ENCODE assay signal across 23 cellular contexts in genomic region chr7:21766218-21766617, GRCh38.
DNase-seq lines count a peak whose midpoint lies in the region; ATAC-seq and TF ChIP-seq lines count a peak whose summit lies in the region.
"Had no signal": no experiment of that assay in that cellular context is flagged by ENCODE, and none has a peak within 500 bp of the region (broad histone marks: within the 10 kb centered on the region; RNA-seq: fewer than 3 reads in every experiment).

No MANE protein-coding gene starts in this region.

- TF ChIP-seq CTCF in right atrium auricular region (IDR thresholded peaks at IDR 0.05) = no peak
- no peak for TF ChIP-seq CTCF in left ventricle myocardium inferior (IDR thresholded peaks at IDR 0.05; ENCODE audit: borderline replicate concordance)
- TF ChIP-seq CTCF in neural progenitor cell (IDR thresholded peaks at IDR 0.05) = no peak

- peak overlapping the region; percentile 59 for H3K4me2 ChIP-seq in neural progenitor cell

- no peak for DNase-seq in Right ventricle myocardium superior
- no peak for DNase-seq in right atrium auricular region (ENCODE audit: low spot score)
- DNase-seq in left ventricle myocardium superior = no peak
- no peak for DNase-seq in left ventricle myocardium inferior
- DNase-seq in neural progenitor cell (ENCODE audit: low spot score) = no peak
- DNase-seq in NCI-H1436 treated with DMSO at 0.1 percent for 48 hours (lab: John Stamatoyannopoulos, UW) = no peak
- no peak for DNase-seq in caudate nucleus (lab: John Stamatoyannopoulos, UW)
- DNase-seq: ACHN; AML-193; BE2C; CD4-positive, alpha-beta T cell; CD8-positive, alpha-beta memory T cell; DMS 273 treated with DMSO at 0.1 percent for 48 hours; DMS79; EL; GDM1; GOT3; HFFc6 had no signal

- intact Hi-C loops in Right ventricle myocardium superior (cut with DNase I) (no loop called here), left ventricle myocardium superior (cut with micrococcal nuclease) (loop anchor here (2.0 to 5.0 kb wide), 2 partner anchors 235 to 509 kb away; no protein-coding TSS in a partner anchor), left ventricle myocardium inferior (cut with micrococcal nuclease) (no loop called here)

- H3K27me3 Mint-ChIP-seq in neural progenitor cell (ENCODE audit: insufficient read depth, low read depth) = peaks cover 22% of the 10 kb centered on the region
- H3K27me3 Mint-ChIP-seq: CD4-positive, alpha-beta T cell had no signal

- ATAC-seq in Right ventricle myocardium superior (ENCODE audit: poor library complexity) (peak; percentile 63), left ventricle myocardium superior (peak; percentile 69)
- ATAC-seq: GM12878 had no signal

- H3K4me1 ChIP-seq in right atrium auricular region (no peaks in the 10 kb centered on the region), left ventricle myocardium inferior (peaks cover 18% of the 10 kb centered on the region), neural progenitor cell (peaks cover 39% of the 10 kb centered on the region)
- H3K4me1 ChIP-seq: BE2C, HAP-1 had no signal

- no peak overlapping the region for H3K4me3 ChIP-seq in right atrium auricular region
- no peak overlapping the region for H3K4me3 ChIP-seq in left ventricle myocardium inferior
- no peak overlapping the region for H3K4me3 ChIP-seq in neural progenitor cell
- H3K4me3 ChIP-seq: BLaER1 treated with 17β-estradiol and CSF1 and Interleukin-3, amounts not matched to agents 10 nM and 100 nM; GM12878; HAP-1 had no signal

- H3K9me3 ChIP-seq in right atrium auricular region (no peaks in the 10 kb centered on the region), left ventricle myocardium inferior (replicated peaks) (no peaks in the 10 kb centered on the region), neural progenitor cell (ENCODE audit: low read depth) (no peaks in the 10 kb centered on the region)
- H3K9me3 ChIP-seq: BE2C; BLaER1 treated with 17β-estradiol and CSF1 and Interleukin-3, amounts not matched to agents 10 nM and 100 nM; HAP-1 had no signal

- H3K36me3 ChIP-seq in right atrium auricular region (no peaks in the 10 kb centered on the region), left ventricle myocardium inferior (no peaks in the 10 kb centered on the region), neural progenitor cell (no peaks in the 10 kb centered on the region)
- H3K36me3 ChIP-seq: BE2C; BLaER1 treated with 17β-estradiol and CSF1 and Interleukin-3, amounts not matched to agents 10 nM and 100 nM; HAP-1 had no signal

- H3K4me1 Mint-ChIP-seq in neural progenitor cell = peaks cover 46% of the 10 kb centered on the region
- H3K4me1 Mint-ChIP-seq: CD14-positive monocyte; CD8-positive, alpha-beta memory T cell had no signal

- peaks cover 24% of the 10 kb centered on the region for H3F3A ChIP-seq in neural progenitor cell (ENCODE audit: low read depth)

- H3K27me3 ChIP-seq in right atrium auricular region (no peaks in the 10 kb centered on the region), left ventricle myocardium inferior (ENCODE audit: low read depth) (peaks cover 3% of the 10 kb centered on the region), neural progenitor cell (peaks cover 11% of the 10 kb centered on the region)
- H3K27me3 ChIP-seq: BLaER1 treated with 17β-estradiol and CSF1 and Interleukin-3, amounts not matched to agents 10 nM and 100 nM had no signal

- H4K20me1 ChIP-seq in neural progenitor cell (ENCODE audit: low read depth) = no peaks in the 10 kb centered on the region
- H4K20me1 ChIP-seq: BLaER1 treated with 17β-estradiol and CSF1 and Interleukin-3, amounts not matched to agents 10 nM and 100 nM had no signal

- no peak overlapping the region for H3K4me3 Mint-ChIP-seq in neural progenitor cell
- H3K4me3 Mint-ChIP-seq: CD14-positive monocyte; CD4-positive, alpha-beta T cell; CD8-positive, alpha-beta memory T cell; HFFc6 had no signal

- no peak overlapping the region for H2AFZ ChIP-seq in neural progenitor cell (replicated peaks)

- peaks cover 5% of the 10 kb centered on the region for H3K9me3 Mint-ChIP-seq in neural progenitor cell
- H3K9me3 Mint-ChIP-seq: CD14-positive monocyte; CD4-positive, alpha-beta T cell; CD8-positive, alpha-beta memory T cell; HFFc6 had no signal

- H3K27ac ChIP-seq in right atrium auricular region = no peak overlapping the region
- no peak overlapping the region for H3K27ac ChIP-seq in left ventricle myocardium inferior (replicated peaks)
- H3K27ac ChIP-seq in neural progenitor cell = no peak overlapping the region
- no peak overlapping the region for H3K27ac ChIP-seq in caudate nucleus (ENCODE audit: low read depth, low read length)
- H3K27ac ChIP-seq: 22Rv1; BLaER1 treated with 17β-estradiol and CSF1 and Interleukin-3, amounts not matched to agents 10 nM and 100 nM had no signal

- no peak overlapping the region for H3K9ac ChIP-seq in neural progenitor cell
- H3K9ac ChIP-seq: BLaER1 treated with 17β-estradiol and CSF1 and Interleukin-3, amounts not matched to agents 10 nM and 100 nM had no signal

- H3K79me2 ChIP-seq in neural progenitor cell (ENCODE audit: low read depth) = no peaks in the 10 kb centered on the region

- no peaks in the 10 kb centered on the region for H3K36me3 Mint-ChIP-seq in neural progenitor cell
- H3K36me3 Mint-ChIP-seq: CD14-positive monocyte; CD8-positive, alpha-beta memory T cell had no signal

- H3K27ac Mint-ChIP-seq in neural progenitor cell = no peak overlapping the region
- H3K27ac Mint-ChIP-seq: CD14-positive monocyte; CD4-positive, alpha-beta T cell; CD8-positive, alpha-beta memory T cell; HFFc6 had no signal
